Comparison of ENCODE assay signal across 25 cellular contexts in the genomic region with DNA sequence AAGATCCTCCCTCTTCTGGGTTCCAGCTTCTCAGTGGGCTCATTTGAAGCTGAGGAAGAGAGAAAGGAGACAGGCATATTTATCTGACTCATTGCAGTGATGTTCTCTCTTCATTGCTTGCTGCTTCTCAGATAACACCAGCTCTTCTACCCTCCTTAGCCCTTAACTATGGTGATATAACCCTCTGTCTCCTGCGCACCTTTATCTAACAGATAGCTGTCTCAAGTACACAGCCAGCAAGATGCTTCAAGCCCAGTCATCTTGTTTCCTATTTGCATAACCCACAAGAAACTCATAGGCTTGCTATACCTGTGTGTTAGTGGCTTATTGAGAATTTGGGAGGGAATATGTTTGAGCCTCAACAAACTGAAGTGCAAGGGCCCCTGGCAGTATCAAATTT. TPM values are rescaled to one million over a fixed set of nuclear protein-coding genes. Genes with fewer than 3 reads are reported as not detected.
DNase-seq lines count a peak whose midpoint lies in the region; ATAC-seq and TF ChIP-seq lines count a peak whose summit lies in the region.
"Had no signal": no experiment of that assay in that cellular context is flagged by ENCODE, and none has a peak within 500 bp of the region (broad histone marks: within the 10 kb centered on the region; RNA-seq: fewer than 3 reads in every experiment).

No MANE protein-coding gene starts in this region.

- H3K9ac ChIP-seq in HCT116 (ENCODE audit: low read length): no peak overlapping the region
- H3K9ac ChIP-seq in SK-N-SH: no peak overlapping the region
- H3K9ac ChIP-seq: neural progenitor cell had no signal

- H3K27ac ChIP-seq in HCT116 (ENCODE audit: low read depth, low read length) (no peak overlapping the region), SK-N-SH (ENCODE audit: low read depth in 2 of 2, low read length in 1 of 2) (peak overlapping the region in 1 of 2 experiments; percentile 95; a peak in 3 of 4 replicates), upper lobe of right lung (no peak overlapping the region)
- H3K27ac ChIP-seq: neural progenitor cell, RWPE1, suprapubic skin, VCaP had no signal

- H3K27me3 ChIP-seq in HCT116 (ENCODE audit: insufficient read depth, low read length) (no peaks in the 10 kb centered on the region; the same call in 1 of the 2 replicates), SK-N-SH (ENCODE audit: insufficient read depth) (no peaks in the 10 kb centered on the region), upper lobe of right lung (no peaks in the 10 kb centered on the region)
- H3K27me3 ChIP-seq: neural progenitor cell, suprapubic skin had no signal

- TF ChIP-seq CTCF in HCT116 (IDR thresholded peaks at IDR 0.05 in 2 of 3, conservative IDR thresholded peaks at IDR 0.05 in 1 of 3; ENCODE audit: borderline replicate concordance in 1 of 3, insufficient read depth in 1 of 3, low read depth in 2 of 3, low read length in 2 of 3) (no peak), SK-N-SH (IDR thresholded peaks at IDR 0.05) (no peak), upper lobe of right lung (IDR thresholded peaks at IDR 0.05) (no peak)

- no peak overlapping the region for H3K27ac Mint-ChIP-seq in stimulated activated effector memory CD8-positive, alpha-beta T cell treated with anti-CD3 and anti-CD28 coated beads, Interleukin-12 subunit alpha, Interleukin-12 subunit beta, amount 100 ng/mL, for 72 hours
- H3K27ac Mint-ChIP-seq: neural progenitor cell, T-cell had no signal

- CTCF ChIA-PET in HCT116 (lab: Charles Lee) (interaction anchor here (1.1 to 2.9 kb wide), 2 partner anchors 205 to 241 kb away, joined by 3 to 14 read pairs; no protein-coding TSS in a partner anchor), SK-N-SH (lab: Yijun Ruan, JAX) (interaction anchor here (1.0 to 1.8 kb wide), 3 partner anchors 9 to 356 kb away, joined by 3 to 9 read pairs (median 5); no protein-coding TSS in a partner anchor)

- ATAC-seq in GM18505 (IDR thresholded peaks at IDR 0.05; ENCODE audit: unreplicated experiment) (peak; percentile 68), HCT116 (no peak), HG03432 (IDR thresholded peaks at IDR 0.05; ENCODE audit: unreplicated experiment) (no peak), GM21825 (IDR thresholded peaks at IDR 0.05; ENCODE audit: unreplicated experiment) (no peak), upper lobe of right lung (no peak)
- peak; percentile 47 for ATAC-seq in stimulated activated effector memory CD8-positive, alpha-beta T cell treated with anti-CD3 and anti-CD28 coated beads, Interleukin-12 subunit alpha, Interleukin-12 subunit beta, amount 100 ng/mL, for 72 hours
- ATAC-seq: effector memory CD8-positive, alpha-beta T cell; K562; right cardiac atrium; T-cell had no signal

- H3K9me3 ChIP-seq in HCT116 (ENCODE audit: control insufficient read depth in 1 of 2, insufficient read depth in 1 of 2, low read depth in 1 of 2, low read length in 2 of 2) (no peaks in the 10 kb centered on the region), SK-N-SH (no peaks in the 10 kb centered on the region), upper lobe of right lung (no peaks in the 10 kb centered on the region)
- H3K9me3 ChIP-seq: BE2C, suprapubic skin had no signal

- WGBS in SK-N-SH (ENCODE audit: low lambda C conversion rate): 100% methylated on average over 1 of the region's 1 CpG

- H3K36me3 Mint-ChIP-seq in stimulated activated effector memory CD8-positive, alpha-beta T cell treated with anti-CD3 and anti-CD28 coated beads, Interleukin-12 subunit alpha, Interleukin-12 subunit beta, amount 100 ng/mL, for 72 hours: peaks cover 13% of the 10 kb centered on the region
- H3K36me3 Mint-ChIP-seq: T-cell had no signal

- H4K20me1 ChIP-seq in HCT116 (ENCODE audit: insufficient read depth) (no peaks in the 10 kb centered on the region), SK-N-SH (ENCODE audit: insufficient read depth) (peaks cover 42% of the 10 kb centered on the region)

- RAD21 ChIA-PET in HCT116 (lab: Charles Lee; ENCODE audit: low non-redundant PET in 1 of 2, low total read pairs in 2 of 2, uncharacterized antibody in 2 of 2, unreplicated experiment in 2 of 2): no interaction called here

- no peak for DNase-seq in HCT116 (ENCODE audit: low read depth, low spot score)
- no peak for DNase-seq in SK-N-SH
- no peak for DNase-seq in stimulated activated effector memory CD8-positive, alpha-beta T cell treated with anti-CD3 and anti-CD28 coated beads, Interleukin-12 subunit alpha, Interleukin-12 subunit beta, amount 100 ng/mL, for 72 hours (ENCODE audit: low spot score in 2 of 2)
- DNase-seq in NCI-H524 (lab: John Stamatoyannopoulos, UW): no peak
- DNase-seq in upper lobe of right lung: no peak
- DNase-seq: activated CD8-positive, alpha-beta memory T cell treated with anti-CD3 and anti-CD28 coated beads for 24 hours; activated gamma-delta T cell; amniotic stem cell; BE2C; DMS 273 treated with DMSO at 0.1 percent for 48 hours; effector memory CD8-positive, alpha-beta T cell; hippocampal formation; kidney; NCI-H2171 treated with DMSO at 0.1 percent for 48 hours; right cardiac atrium; T-cell had no signal

- TF ChIP-seq RAD21 in HCT116 (IDR thresholded peaks at IDR 0.05; ENCODE audit: low read depth) (no peak), SK-N-SH (IDR thresholded peaks at IDR 0.05; ENCODE audit: low read length) (no peak)

- H3K4me3 ChIP-seq in HCT116 (replicated peaks in 1 of 2; ENCODE audit: low read depth in 1 of 2, low read length in 2 of 2): no peak overlapping the region
- no peak overlapping the region for H3K4me3 ChIP-seq in SK-N-SH (ENCODE audit: low read depth in 2 of 2, low read length in 1 of 2)
- H3K4me3 ChIP-seq in upper lobe of right lung: no peak overlapping the region
- H3K4me3 ChIP-seq: K562, neural progenitor cell, suprapubic skin had no signal

- peaks cover 5% of the 10 kb centered on the region for H3K4me1 Mint-ChIP-seq in stimulated activated effector memory CD8-positive, alpha-beta T cell treated with anti-CD3 and anti-CD28 coated beads, Interleukin-12 subunit alpha, Interleukin-12 subunit beta, amount 100 ng/mL, for 72 hours
- H3K4me1 Mint-ChIP-seq: T-cell had no signal

- no peaks in the 10 kb centered on the region for H3K9me3 Mint-ChIP-seq in stimulated activated effector memory CD8-positive, alpha-beta T cell treated with anti-CD3 and anti-CD28 coated beads, Interleukin-12 subunit alpha, Interleukin-12 subunit beta, amount 100 ng/mL, for 72 hours
- H3K9me3 Mint-ChIP-seq: central memory CD8-positive, alpha-beta T cell; effector memory CD8-positive, alpha-beta T cell; neural progenitor cell; T-cell had no signal

- intact Hi-C loops in HCT116 (cut with micrococcal nuclease) (no loop called here), upper lobe of right lung (cut with DNase I) (loop anchor here (5.0 kb wide), 1 partner anchor 356 kb away; no protein-coding TSS in a partner anchor)

- TF ChIP-seq POLR2A in GM18505 (IDR thresholded peaks at IDR 0.05; ENCODE audit: borderline replicate concordance, extremely low read depth, insufficient read depth, insufficient read length): no peak
- TF ChIP-seq POLR2A in HCT116 (IDR thresholded peaks at IDR 0.05; ENCODE audit: borderline replicate concordance, extremely low read depth, insufficient read depth, insufficient read length): no peak

- H2AFZ ChIP-seq in HCT116 (ENCODE audit: low read depth, low read length, poor library complexity, severe bottlenecking): no peak overlapping the region
- H2AFZ ChIP-seq in SK-N-SH (ENCODE audit: low read depth): no peak overlapping the region
- H2AFZ ChIP-seq: neural progenitor cell had no signal

- H3K4me2 ChIP-seq in HCT116 (ENCODE audit: low read length) (peak overlapping the region; percentile 68; the same call in 1 of the 2 replicates), SK-N-SH (no peak overlapping the region)

- no TSS peak for BruUV-seq in HCT116 (replicated peaks; lab: Mats Ljungman, UMichigan)

- no peak overlapping the region for H3K4me3 Mint-ChIP-seq in stimulated activated effector memory CD8-positive, alpha-beta T cell treated with anti-CD3 and anti-CD28 coated beads, Interleukin-12 subunit alpha, Interleukin-12 subunit beta, amount 100 ng/mL, for 72 hours
- H3K4me3 Mint-ChIP-seq: central memory CD8-positive, alpha-beta T cell; effector memory CD8-positive, alpha-beta T cell; neural progenitor cell; T-cell had no signal

- TF ChIP-seq EP300 in SK-N-SH (IDR thresholded peaks at IDR 0.05; ENCODE audit: borderline replicate concordance in 1 of 2, low read depth in 1 of 2, low read length in 1 of 2): no peak

- H3K4me1 ChIP-seq in HCT116 (ENCODE audit: control insufficient read depth in 1 of 2, insufficient read depth in 2 of 2, low read length in 2 of 2) (peaks cover 22 to 32% of the 10 kb centered on the region in 2 experiments), SK-N-SH (ENCODE audit: control insufficient read depth in 1 of 2, insufficient read depth in 2 of 2, low read depth in 1 of 2, low read length in 1 of 2) (peaks cover 0 to 73% of the 10 kb centered on the region in 2 experiments), upper lobe of right lung (no peaks in the 10 kb centered on the region)
- H3K4me1 ChIP-seq: BE2C had no signal

- peaks cover 93% of the 10 kb centered on the region for H3F3A ChIP-seq in SK-N-SH (replicated peaks; ENCODE audit: insufficient read depth)

- H3K79me2 ChIP-seq in HCT116 (ENCODE audit: insufficient read depth, low read length) (no peaks in the 10 kb centered on the region), SK-N-SH (ENCODE audit: insufficient read depth) (peaks cover 83% of the 10 kb centered on the region)

- H3K9me2 ChIP-seq in HCT116 (ENCODE audit: insufficient read depth) (no peaks in the 10 kb centered on the region), SK-N-SH (no peaks in the 10 kb centered on the region)

- POLR2A ChIA-PET in HCT116 (lab: Charles Lee) (no interaction called here), SK-N-SH (lab: Yijun Ruan, JAX) (no interaction called here)

- H3K36me3 ChIP-seq in HCT116 (ENCODE audit: control insufficient read depth in 1 of 2, insufficient read depth in 2 of 2, low read length in 2 of 2) (no peaks in the 10 kb centered on the region), SK-N-SH (replicated peaks in 1 of 2; ENCODE audit: control insufficient read depth in 1 of 2, insufficient read depth in 2 of 2, low read length in 1 of 2) (peaks cover 33 to 34% of the 10 kb centered on the region in 2 experiments), upper lobe of right lung (no peaks in the 10 kb centered on the region)
- H3K36me3 ChIP-seq: BE2C, suprapubic skin had no signal

TF ChIP-seq in HCT116, 20 proteins besides CTCF, POLR2A, EP300 and RAD21 (continues in another document):
- TF ChIP-seq TCF7L2 (IDR thresholded peaks at IDR 0.05; ENCODE audit: borderline replicate concordance, extremely low read depth, insufficient read depth, insufficient read length): no peak
- TF ChIP-seq ZFX (IDR thresholded peaks at IDR 0.05): no peak

TF ChIP-seq in SK-N-SH, 30 proteins besides CTCF, POLR2A, EP300 and RAD21 (continues in another document):
- peak; percentile 33; the same call in 1 of the 2 replicates for TF ChIP-seq POLR2AphosphoS5 (IDR thresholded peaks at IDR 0.05; ENCODE audit: low read depth, low read length)

RNA-seq across cellular contexts. Expression of gene PRSS23, which starts 12.6 kb away (rescaled TPM):
- total RNA-seq in HCT116 (2021; ENCODE audit: unreplicated experiment): 3.8 TPM
- 1.6 and 2.0 TPM in 2 replicates for polyA plus RNA-seq in HCT116 (2012)
- 326 and 429 TPM in 2 replicates for polyA plus RNA-seq in SK-N-SH (2012; rRNA removed)
- 346 and 361 TPM in 2 replicates for polyA plus RNA-seq in SK-N-SH (2012; cell fraction: cytosol; rRNA removed)
- 89.2 and 204 TPM in 2 replicates for polyA plus RNA-seq in SK-N-SH (2012; cell fraction: nucleus; rRNA removed)
- total RNA-seq in upper lobe of right lung: 100 TPM

Comparison
In these comparisons a context has a peak if more than half of its experiments do, and no peak if none do; other contexts are left out.
1. ATAC-seq: peak in GM18505 (single experiment) and stimulated activated effector memory CD8-positive, alpha-beta T cell treated with anti-CD3 and anti-CD28 coated beads, Interleukin-12 subunit alpha, Interleukin-12 subunit beta, amount 100 ng/mL, for 72 hours (single experiment); none in HCT116 (single experiment), HG03432 (single experiment), GM21825 (single experiment) and upper lobe of right lung (single experiment).
2. RNA of gene PRSS23, which starts 12.6 kb away (total RNA-seq): 100 TPM in upper lobe of right lung (single experiment); 3.8 TPM in HCT116 (single experiment); every median in the first group is over 10 times any median in the second.